In the genomic region with DNA sequence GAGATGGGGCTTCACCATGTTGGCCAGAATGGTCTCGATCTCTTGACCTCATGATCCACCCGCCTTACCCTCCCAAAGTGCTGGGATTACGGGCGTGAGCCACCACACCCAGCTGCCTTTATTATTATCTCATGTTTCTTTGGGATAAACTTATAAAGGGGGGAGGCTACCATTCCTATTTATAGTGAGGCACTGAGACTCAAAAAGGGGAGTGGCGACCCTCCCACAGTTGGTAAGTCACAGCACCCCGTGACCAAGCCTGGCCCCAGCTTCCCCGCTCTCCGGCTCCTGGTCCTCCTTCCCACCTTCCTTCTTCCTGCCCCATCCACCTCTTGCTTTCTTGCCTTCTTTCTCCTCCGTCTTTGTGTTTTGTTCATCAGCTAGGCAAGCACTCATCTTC, we compare ENCODE assay signal across 25 cellular contexts. TPM values are rescaled to one million over a fixed set of nuclear protein-coding genes. Genes with fewer than 3 reads are reported as not detected.
DNase-seq lines count a peak whose midpoint lies in the region; ATAC-seq and TF ChIP-seq lines count a peak whose summit lies in the region.
"Had no signal": no experiment of that assay in that cellular context is flagged by ENCODE, and none has a peak within 500 bp of the region (broad histone marks: within the 10 kb centered on the region; RNA-seq: fewer than 3 reads in every experiment).

No MANE protein-coding gene starts in this region.

- TF ChIP-seq CTCF in nephron (IDR thresholded peaks at IDR 0.05; ENCODE audit: unreplicated experiment in 3 of 3) = no peak

- peak overlapping the region; percentile 0 for H3K27ac Mint-ChIP-seq in activated T-cell treated with anti-CD3 and anti-CD28 coated beads, Interleukin-2, amount 50 U/mL, for 24 hours
- no peak overlapping the region for H3K27ac Mint-ChIP-seq in activated T-cell treated with anti-CD3 and anti-CD28 coated beads, Interleukin-2, amount 50 U/mL, for 72 hours
- peak overlapping the region; percentile 21 for H3K27ac Mint-ChIP-seq in stimulated activated naive CD8-positive, alpha-beta T cell treated with anti-CD3 and anti-CD28 coated beads, Interleukin-15, Interleukin-2, amounts not matched to agents 100 ng/mL and 50 ng/mL, for 24 hours
- no peak overlapping the region for H3K27ac Mint-ChIP-seq in nephron
- H3K27ac Mint-ChIP-seq: CD4-positive, alpha-beta T cell; GM23338; H9; HFFc6 had no signal

- no peak overlapping the region for H3K4me3 Mint-ChIP-seq in activated T-cell treated with anti-CD3 and anti-CD28 coated beads, Interleukin-2, amount 50 U/mL, for 24 hours
- H3K4me3 Mint-ChIP-seq in activated T-cell treated with anti-CD3 and anti-CD28 coated beads, Interleukin-2, amount 50 U/mL, for 72 hours = no peak overlapping the region
- no peak overlapping the region for H3K4me3 Mint-ChIP-seq in stimulated activated naive CD8-positive, alpha-beta T cell treated with anti-CD3 and anti-CD28 coated beads, Interleukin-15, Interleukin-2, amounts not matched to agents 100 ng/mL and 50 ng/mL, for 24 hours
- H3K4me3 Mint-ChIP-seq in nephron = peak overlapping the region in 2 of 3 experiments; percentile 19 to 72
- H3K4me3 Mint-ChIP-seq: CD14-positive monocyte; CD4-positive, alpha-beta T cell; CD8-positive, alpha-beta memory T cell; GM23338; H9; HFFc6 had no signal

- ATAC-seq in activated T-cell treated with anti-CD3 and anti-CD28 coated beads, Interleukin-2, amount 50 U/mL, for 72 hours (replicated peaks in 1 of 2) = no peak
- ATAC-seq in stimulated activated naive CD8-positive, alpha-beta T cell treated with anti-CD3 and anti-CD28 coated beads, Interleukin-15, Interleukin-2, amounts not matched to agents 100 U/mL and 50 U/mL, for 24 hours = no peak
- ATAC-seq in HG03342 (IDR thresholded peaks at IDR 0.05; ENCODE audit: unreplicated experiment) = no peak
- ATAC-seq: A549, GM12878, GM23338, HCT116 had no signal

- no peaks in the 10 kb centered on the region for H3K9me3 Mint-ChIP-seq in activated T-cell treated with anti-CD3 and anti-CD28 coated beads, Interleukin-2, amount 50 U/mL, for 24 hours
- H3K9me3 Mint-ChIP-seq in activated T-cell treated with anti-CD3 and anti-CD28 coated beads, Interleukin-2, amount 50 U/mL, for 72 hours = no peaks in the 10 kb centered on the region
- H3K9me3 Mint-ChIP-seq in stimulated activated naive CD8-positive, alpha-beta T cell treated with anti-CD3 and anti-CD28 coated beads, Interleukin-15, Interleukin-2, amounts not matched to agents 100 ng/mL and 50 ng/mL, for 24 hours = no peaks in the 10 kb centered on the region
- H3K9me3 Mint-ChIP-seq in nephron = no peaks in the 10 kb centered on the region
- H3K9me3 Mint-ChIP-seq: CD4-positive, alpha-beta T cell; CD8-positive, alpha-beta memory T cell; GM23338; H9; HFFc6 had no signal

- DNase-seq in activated T-cell treated with anti-CD3 and anti-CD28 coated beads, Interleukin-2, amount 50 U/mL, for 24 hours = no peak
- no peak for DNase-seq in activated T-cell treated with anti-CD3 and anti-CD28 coated beads, Interleukin-2, amount 50 U/mL, for 72 hours
- DNase-seq in stimulated activated naive CD8-positive, alpha-beta T cell treated with anti-CD3 and anti-CD28 coated beads, Interleukin-15, Interleukin-2, amounts not matched to agents 100 U/mL and 50 U/mL, for 24 hours = no peak
- no peak for DNase-seq in ecto neural progenitor cell (ENCODE audit: low spot score)
- DNase-seq: 8988T; ACHN; AML-193; BE2C; CD4-positive, alpha-beta T cell; CD8-positive, alpha-beta memory T cell; DMS 273 treated with DMSO at 0.1 percent for 48 hours; DMS79; EL; GDM1; H9; HFFc6 had no signal

- no peaks in the 10 kb centered on the region for H3K27me3 Mint-ChIP-seq in activated T-cell treated with anti-CD3 and anti-CD28 coated beads, Interleukin-2, amount 50 U/mL, for 24 hours
- no peaks in the 10 kb centered on the region for H3K27me3 Mint-ChIP-seq in activated T-cell treated with anti-CD3 and anti-CD28 coated beads, Interleukin-2, amount 50 U/mL, for 72 hours (ENCODE audit: low read depth)
- H3K27me3 Mint-ChIP-seq in stimulated activated naive CD8-positive, alpha-beta T cell treated with anti-CD3 and anti-CD28 coated beads, Interleukin-15, Interleukin-2, amounts not matched to agents 100 ng/mL and 50 ng/mL, for 24 hours = no peaks in the 10 kb centered on the region
- peaks cover 6% of the 10 kb centered on the region for H3K27me3 Mint-ChIP-seq in nephron (ENCODE audit: low read depth)
- H3K27me3 Mint-ChIP-seq: CD4-positive, alpha-beta T cell had no signal

- peaks cover 14% of the 10 kb centered on the region for H3K4me1 Mint-ChIP-seq in activated T-cell treated with anti-CD3 and anti-CD28 coated beads, Interleukin-2, amount 50 U/mL, for 24 hours (ENCODE audit: low read depth)
- peaks cover 14% of the 10 kb centered on the region for H3K4me1 Mint-ChIP-seq in activated T-cell treated with anti-CD3 and anti-CD28 coated beads, Interleukin-2, amount 50 U/mL, for 72 hours (ENCODE audit: low read depth)
- peaks cover 17% of the 10 kb centered on the region for H3K4me1 Mint-ChIP-seq in stimulated activated naive CD8-positive, alpha-beta T cell treated with anti-CD3 and anti-CD28 coated beads, Interleukin-15, Interleukin-2, amounts not matched to agents 100 ng/mL and 50 ng/mL, for 24 hours (ENCODE audit: low read depth)
- peaks cover 36% of the 10 kb centered on the region for H3K4me1 Mint-ChIP-seq in nephron

- peaks cover 19% of the 10 kb centered on the region for H3K36me3 Mint-ChIP-seq in activated T-cell treated with anti-CD3 and anti-CD28 coated beads, Interleukin-2, amount 50 U/mL, for 24 hours (ENCODE audit: low read depth)
- H3K36me3 Mint-ChIP-seq in activated T-cell treated with anti-CD3 and anti-CD28 coated beads, Interleukin-2, amount 50 U/mL, for 72 hours (ENCODE audit: insufficient read depth in 2 of 2) = no peaks in the 10 kb centered on the region
- H3K36me3 Mint-ChIP-seq in stimulated activated naive CD8-positive, alpha-beta T cell treated with anti-CD3 and anti-CD28 coated beads, Interleukin-15, Interleukin-2, amounts not matched to agents 100 ng/mL and 50 ng/mL, for 24 hours (ENCODE audit: low read depth) = peaks cover 8% of the 10 kb centered on the region
- no peaks in the 10 kb centered on the region for H3K36me3 Mint-ChIP-seq in nephron (ENCODE audit: low read depth)

RNA-seq across cellular contexts. Expression of gene MYH3, which starts 5.2 kb away (rescaled TPM):
- 1 to 10 TPM; 4.6 to 5.4 TPM for total RNA-seq in activated T-cell treated with anti-CD3 and anti-CD28 coated beads, Interleukin-2, amount 50 U/mL, for 72 hours
- total RNA-seq: H4 had no signal

RNA-seq across cellular contexts. Expression of gene SCO1, which starts 45.4 kb away (rescaled TPM):
- 10 to 100 TPM; 27.8 to 32.2 TPM for total RNA-seq in activated T-cell treated with anti-CD3 and anti-CD28 coated beads, Interleukin-2, amount 50 U/mL, for 72 hours

RNA-seq across cellular contexts. Expression of gene ADPRM, which starts 45.5 kb away (rescaled TPM):
- 10 to 100 TPM; 22.6 to 28.7 TPM for total RNA-seq in activated T-cell treated with anti-CD3 and anti-CD28 coated beads, Interleukin-2, amount 50 U/mL, for 72 hours

Comparison
In these comparisons a context has a peak if more than half of its experiments do, and no peak if none do; other contexts are left out.
1. H3K27ac Mint-ChIP-seq: peak in activated T-cell treated with anti-CD3 and anti-CD28 coated beads, Interleukin-2, amount 50 U/mL, for 24 hours (single experiment) and stimulated activated naive CD8-positive, alpha-beta T cell treated with anti-CD3 and anti-CD28 coated beads, Interleukin-15, Interleukin-2, amounts not matched to agents 100 ng/mL and 50 ng/mL, for 24 hours (single experiment); none in activated T-cell treated with anti-CD3 and anti-CD28 coated beads, Interleukin-2, amount 50 U/mL, for 72 hours (single experiment) and nephron (0 of 3).
2. H3K4me3 Mint-ChIP-seq: peak in nephron (2 of 3); none in activated T-cell treated with anti-CD3 and anti-CD28 coated beads, Interleukin-2, amount 50 U/mL, for 24 hours (single experiment), activated T-cell treated with anti-CD3 and anti-CD28 coated beads, Interleukin-2, amount 50 U/mL, for 72 hours (0 of 2) and stimulated activated naive CD8-positive, alpha-beta T cell treated with anti-CD3 and anti-CD28 coated beads, Interleukin-15, Interleukin-2, amounts not matched to agents 100 ng/mL and 50 ng/mL, for 24 hours (single experiment).